In genomic region chr4:72525938-72526337, GRCh38 we compare ENCODE assay signal across 15 cellular contexts. TPM values are rescaled to one million over a fixed set of nuclear protein-coding genes. Genes with fewer than 3 reads are reported as not detected.
DNase-seq lines count a peak whose midpoint lies in the region; ATAC-seq lines count a peak whose summit lies in the region.
"Had no signal": no experiment of that assay in that cellular context is flagged by ENCODE, and none has a peak within 500 bp of the region (broad histone marks: within the 10 kb centered on the region; RNA-seq: fewer than 3 reads in every experiment).

No MANE protein-coding gene starts in this region.

- in situ Hi-C loops in ACHN (cut with HindIII; ENCODE audit: low pct_ligation_motif_present, low pct_unique_long_range_greater_than_20kb, low sequenced_read_pairs): no loop called here

- no peak overlapping the region for H3K27ac ChIP-seq in SJCRH30

- peaks cover 8% of the 10 kb centered on the region for H3K4me1 ChIP-seq in SJCRH30

- H3K9me3 ChIP-seq in SJCRH30 (replicated peaks): no peaks in the 10 kb centered on the region
- H3K9me3 ChIP-seq: mucosa of descending colon had no signal

- no peak for ATAC-seq in HG03442 (IDR thresholded peaks at IDR 0.05; ENCODE audit: unreplicated experiment)
- no peak for ATAC-seq in GM18517 (IDR thresholded peaks at IDR 0.05; ENCODE audit: unreplicated experiment)
- no peak for ATAC-seq in GM18519 (IDR thresholded peaks at IDR 0.05; ENCODE audit: low FRiP score, unreplicated experiment)
- ATAC-seq: mucosa of descending colon; stimulated activated memory B cell treated with anti-CD40 and anti-IgM and Interleukin-4, amounts not matched to agents 10 μg/mL and 1 μg/mL and 100 μg/mL, for 72 hours; T-helper 17 cell had no signal

- no peaks in the 10 kb centered on the region; the same call in 1 of the 2 replicates for H3K36me3 ChIP-seq in SJCRH30

- no peaks in the 10 kb centered on the region for H3K27me3 ChIP-seq in SJCRH30

- H3K4me3 ChIP-seq in SJCRH30: no peak overlapping the region
- H3K4me3 ChIP-seq: mucosa of descending colon had no signal

- peak; percentile 81 for DNase-seq in ACHN
- DNase-seq in SJCRH30: peak; percentile 74
- peak; percentile 74 for DNase-seq in fibroblast of the conjunctiva (ENCODE audit: low read depth)
- peak; percentile 18 for DNase-seq in mucosa of gallbladder (ENCODE audit: low spot score)
- DNase-seq in HUDEP-2 (lab: John Stamatoyannopoulos, UW; ENCODE audit: unreplicated experiment in 76 of 76): no peak
- DNase-seq: glutamatergic neuron; MM.1S; mucosa of descending colon; NCI-H69; stimulated activated CD4-positive, alpha-beta T cell treated with anti-CD3 and anti-CD28 coated beads, Interleukin-15, amount 100 ng/mL, for 24 hours; T-helper 17 cell had no signal

RNA-seq across cellular contexts. Expression of gene ADAMTS3, which starts 43.1 kb away (rescaled TPM):
- 6.7 and 8.2 TPM in 2 replicates for total RNA-seq in SJCRH30 (2014; rRNA removed; shearing (Covaris generic))
- 0.40 TPM for total RNA-seq in mucosa of gallbladder
- total RNA-seq: T-helper 17 cell had no signal

Comparison
In these comparisons a context has a peak if more than half of its experiments do, and no peak if none do; other contexts are left out.
1. DNase-seq: peak in ACHN (single experiment), SJCRH30 (2 of 2), fibroblast of the conjunctiva (single experiment) and mucosa of gallbladder (single experiment); none in HUDEP-2 (0 of 76).